In genomic region chr11:41309111-41309522, GRCh38 we compare ENCODE assay signal across 10 cellular contexts.
DNase-seq lines count a peak whose midpoint lies in the region; ATAC-seq, FAIRE-seq and TF ChIP-seq lines count a peak whose summit lies in the region.
"Had no signal": no experiment of that assay in that cellular context is flagged by ENCODE, and none has a peak within 500 bp of the region (broad histone marks: within the 10 kb centered on the region; RNA-seq: fewer than 3 reads in every experiment).

No MANE protein-coding gene starts in this region.

- H3K4me3 Mint-ChIP-seq in activated CD8-positive, alpha-beta memory T cell treated with anti-CD3 and anti-CD28 coated beads, Interleukin-2, amount 10 ng/mL, durations not matched to agents 7 days and 5 days: no peak overlapping the region
- H3K4me3 Mint-ChIP-seq: activated CD8-positive, alpha-beta T cell treated with anti-CD3 and anti-CD28 coated beads for 36 hours; activated naive CD8-positive, alpha-beta T cell treated with anti-CD3 and anti-CD28 coated beads, Interleukin-2, amount 10 ng/mL, durations not matched to agents 7 days and 5 days had no signal

- H3K36me3 ChIP-seq in OCI-LY7 (ENCODE audit: insufficient read depth, low read length): no peaks in the 10 kb centered on the region

- H3K4me2 ChIP-seq in OCI-LY7 (ENCODE audit: low read length): peak overlapping the region; percentile 61

- no peak for TF ChIP-seq POLR2A in GM12892 (IDR thresholded peaks at IDR 0.05; ENCODE audit: low read depth, low read length)

- H2AFZ ChIP-seq in OCI-LY7 (ENCODE audit: low read length): peak overlapping the region; percentile 42; the same call in 1 of the 2 replicates

- peak overlapping the region; percentile 74 for H3K27ac ChIP-seq in OCI-LY7 (ENCODE audit: low read depth, low read length, poor library complexity, severe bottlenecking)

- no peaks in the 10 kb centered on the region for H3K27me3 Mint-ChIP-seq in activated CD8-positive, alpha-beta memory T cell treated with anti-CD3 and anti-CD28 coated beads, Interleukin-2, amount 10 ng/mL, durations not matched to agents 7 days and 5 days
- H3K27me3 Mint-ChIP-seq: activated CD8-positive, alpha-beta T cell treated with anti-CD3 and anti-CD28 coated beads for 36 hours; activated naive CD8-positive, alpha-beta T cell treated with anti-CD3 and anti-CD28 coated beads, Interleukin-2, amount 10 ng/mL, durations not matched to agents 7 days and 5 days had no signal

- H3K9me3 ChIP-seq in OCI-LY7 (ENCODE audit: low read length): no peaks in the 10 kb centered on the region

- H3K4me1 Mint-ChIP-seq in activated CD8-positive, alpha-beta memory T cell treated with anti-CD3 and anti-CD28 coated beads, Interleukin-2, amount 10 ng/mL, durations not matched to agents 7 days and 5 days: no peaks in the 10 kb centered on the region
- H3K4me1 Mint-ChIP-seq: activated naive CD8-positive, alpha-beta T cell treated with anti-CD3 and anti-CD28 coated beads, Interleukin-2, amount 10 ng/mL, durations not matched to agents 7 days and 5 days had no signal

- H3K9me2 ChIP-seq in OCI-LY7 (ENCODE audit: insufficient read depth, low read length): no peaks in the 10 kb centered on the region

- peak; percentile 97 for FAIRE-seq in GM12892 (lab: Jason Lieb, UNC)

- H3K4me3 ChIP-seq in OCI-LY7 (ENCODE audit: low read depth, low read length, poor library complexity, severe bottlenecking): peak overlapping the region; percentile 33

- no peaks in the 10 kb centered on the region for H4K20me1 ChIP-seq in OCI-LY7 (ENCODE audit: insufficient read depth, low read length)

- peaks cover 2% of the 10 kb centered on the region for H3K36me3 Mint-ChIP-seq in activated CD8-positive, alpha-beta memory T cell treated with anti-CD3 and anti-CD28 coated beads, Interleukin-2, amount 10 ng/mL, durations not matched to agents 7 days and 5 days
- H3K36me3 Mint-ChIP-seq: activated naive CD8-positive, alpha-beta T cell treated with anti-CD3 and anti-CD28 coated beads, Interleukin-2, amount 10 ng/mL, durations not matched to agents 7 days and 5 days had no signal

- intact Hi-C loops in OCI-LY7 (cut with micrococcal nuclease; ENCODE audit: unreplicated experiment): no loop called here

- CTCF ChIA-PET in OCI-LY7 (lab: Charles Lee; ENCODE audit: unreplicated experiment): no interaction called here
- CTCF ChIA-PET in activated CD8-positive, alpha-beta memory T cell treated with anti-CD3 and anti-CD28 coated beads, Interleukin-2, amount 10 ng/mL, durations not matched to agents 7 days and 5 days (lab: Charles Lee): no interaction called here

- no peak overlapping the region for H3K27ac Mint-ChIP-seq in activated CD8-positive, alpha-beta memory T cell treated with anti-CD3 and anti-CD28 coated beads, Interleukin-2, amount 10 ng/mL, durations not matched to agents 7 days and 5 days
- H3K27ac Mint-ChIP-seq: activated CD8-positive, alpha-beta T cell treated with anti-CD3 and anti-CD28 coated beads for 36 hours; activated naive CD8-positive, alpha-beta T cell treated with anti-CD3 and anti-CD28 coated beads, Interleukin-2, amount 10 ng/mL, durations not matched to agents 7 days and 5 days had no signal

- H3K4me1 ChIP-seq in OCI-LY7 (ENCODE audit: insufficient read depth, low read length, poor library complexity, severe bottlenecking): peaks cover 35% of the 10 kb centered on the region

- POLR2A ChIA-PET in OCI-LY7 (lab: Charles Lee): no interaction called here

- ATAC-seq in GM21381 (IDR thresholded peaks at IDR 0.05; ENCODE audit: unreplicated experiment) (peak; percentile 75), HG03045 (IDR thresholded peaks at IDR 0.05; ENCODE audit: unreplicated experiment) (peak; percentile 79)
- ATAC-seq in activated CD8-positive, alpha-beta memory T cell treated with anti-CD3 and anti-CD28 coated beads, Interleukin-2, amount 10 ng/mL, durations not matched to agents 7 days and 5 days: no peak
- ATAC-seq: activated CD8-positive, alpha-beta T cell treated with anti-CD3 and anti-CD28 coated beads for 36 hours had no signal

- TF ChIP-seq CTCF in OCI-LY7 (conservative IDR thresholded peaks at IDR 0.05; ENCODE audit: low read length): no peak

- no peaks in the 10 kb centered on the region for H3K79me2 ChIP-seq in OCI-LY7 (ENCODE audit: insufficient read depth, low read depth, low read length)

- BruUV-seq in OCI-LY7 (replicated peaks; lab: Mats Ljungman, UMichigan): no TSS peak

- peaks cover 11% of the 10 kb centered on the region for H3K9me3 Mint-ChIP-seq in activated CD8-positive, alpha-beta memory T cell treated with anti-CD3 and anti-CD28 coated beads, Interleukin-2, amount 10 ng/mL, durations not matched to agents 7 days and 5 days (ENCODE audit: low read depth)
- H3K9me3 Mint-ChIP-seq: activated naive CD8-positive, alpha-beta T cell treated with anti-CD3 and anti-CD28 coated beads, Interleukin-2, amount 10 ng/mL, durations not matched to agents 7 days and 5 days had no signal

- DNase-seq in GM12892 (ENCODE audit: insufficient read length): no peak
- peak; percentile 58 for DNase-seq in OCI-LY7 (ENCODE audit: low spot score)
- DNase-seq in nucleus accumbens (lab: John Stamatoyannopoulos, UW): no peak
- no peak for DNase-seq in effector CD4-positive, alpha-beta T cell
- no peak for DNase-seq in activated CD8-positive, alpha-beta memory T cell treated with anti-CD3 and anti-CD28 coated beads, Interleukin-2, amount 10 ng/mL, durations not matched to agents 7 days and 5 days
- DNase-seq in EL: no peak
- DNase-seq: activated CD8-positive, alpha-beta T cell treated with anti-CD3 and anti-CD28 coated beads for 36 hours; activated naive CD8-positive, alpha-beta T cell treated with anti-CD3 and anti-CD28 coated beads, Interleukin-2, amount 10 ng/mL, durations not matched to agents 7 days and 5 days had no signal
